Comparison of ENCODE assay signal across 8 cellular contexts in the genomic region with DNA sequence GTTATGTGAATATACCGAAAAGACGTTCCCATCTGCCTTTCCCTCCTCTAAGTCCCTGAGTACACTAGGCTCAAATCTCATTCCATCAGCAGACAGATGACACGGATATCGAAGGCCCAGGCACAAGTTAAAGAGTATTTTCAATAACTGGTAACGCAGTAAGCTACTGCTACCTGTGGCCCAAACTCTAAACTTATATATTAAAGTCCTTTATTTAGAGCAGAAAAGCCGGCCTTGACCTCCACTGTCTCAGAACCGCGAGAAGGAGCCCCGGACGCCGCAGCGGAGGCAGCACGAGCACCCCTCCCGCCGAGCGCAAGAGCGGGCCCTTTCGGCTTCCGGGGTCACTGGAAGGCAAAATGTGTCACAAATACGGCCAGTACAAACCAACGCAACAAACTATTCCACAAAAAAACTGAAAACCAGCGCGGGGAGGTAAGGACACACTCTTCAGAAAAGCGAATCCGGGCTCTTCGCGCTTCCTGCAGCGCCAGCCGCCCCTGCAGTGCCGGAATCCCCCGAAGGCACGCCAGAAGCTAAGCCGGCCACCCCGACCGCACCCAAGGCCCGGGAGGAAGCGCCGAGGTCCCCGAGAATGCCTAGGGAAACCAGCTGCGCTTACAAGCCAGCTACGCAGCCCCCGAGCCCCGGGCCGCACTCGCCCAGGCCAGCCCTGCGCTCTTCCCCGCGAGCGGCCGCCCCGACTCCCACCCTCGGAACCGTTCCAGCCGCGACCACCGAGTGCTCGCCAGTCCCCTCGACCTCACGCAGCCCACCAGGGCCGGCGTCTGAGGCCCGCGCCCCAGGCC. TPM values are rescaled to one million over a fixed set of nuclear protein-coding genes. Genes with fewer than 3 reads are reported as not detected.
DNase-seq lines count a peak whose midpoint lies in the region; ATAC-seq and TF ChIP-seq lines count a peak whose summit lies in the region.

No MANE protein-coding gene starts in this region.

- DNase-seq in AG09309 (ENCODE audit: low read depth) (no peak), GM19238 (ENCODE audit: insufficient read length, low spot score) (peak; percentile 35), T-helper 1 cell (peak; percentile 25 to 49 (median 39)), caudate nucleus (lab: John Stamatoyannopoulos, UW) (peak in 16 of 61 donors; percentile 13 to 69 (median 54)), left lung (peak in 1 of 2 donors; percentile 88)
- DNase-seq in stimulated activated naive B cell treated with anti-CD40 and anti-IgM and Interleukin-4, amounts not matched to agents 10 μg/mL and 1 μg/mL and 100 μg/mL, for 72 hours: peak; percentile 39

- H3K27ac Mint-ChIP-seq in stimulated activated naive B cell treated with anti-CD40 and anti-IgM and Interleukin-4, amounts not matched to agents 10 μg/mL and 1 μg/mL and 100 μg/mL, for 72 hours: peak overlapping the region; percentile 97

- H3K36me3 Mint-ChIP-seq in stimulated activated naive B cell treated with anti-CD40 and anti-IgM and Interleukin-4, amounts not matched to agents 10 μg/mL and 1 μg/mL and 100 μg/mL, for 72 hours: peaks cover 5 to 10% of the 10 kb centered on the region in 2 donors

- peaks cover 41 to 82% of the 10 kb centered on the region in 2 donors for H3K4me1 ChIP-seq in left lung

- H3K9me3 Mint-ChIP-seq in stimulated activated naive B cell treated with anti-CD40 and anti-IgM and Interleukin-4, amounts not matched to agents 10 μg/mL and 1 μg/mL and 100 μg/mL, for 72 hours: no peaks in the 10 kb centered on the region

- intact Hi-C loops in left lung (cut with DNase I): no loop called here

- H3K4me3 Mint-ChIP-seq in stimulated activated naive B cell treated with anti-CD40 and anti-IgM and Interleukin-4, amounts not matched to agents 10 μg/mL and 1 μg/mL and 100 μg/mL, for 72 hours: peak overlapping the region; percentile 94 to 95

- H3K27me3 ChIP-seq in left lung: no peaks in the 10 kb centered on the region

- ATAC-seq in HG03442 (IDR thresholded peaks at IDR 0.05; ENCODE audit: unreplicated experiment): peak; percentile 15
- ATAC-seq in left lung: peak; percentile 5
- peak; percentile 45 to 50 for ATAC-seq in stimulated activated naive B cell treated with anti-CD40 and anti-IgM and Interleukin-4, amounts not matched to agents 10 μg/mL and 1 μg/mL and 100 μg/mL, for 72 hours (replicated peaks)
- no peak for ATAC-seq in GM18873 (IDR thresholded peaks at IDR 0.05; ENCODE audit: low FRiP score, unreplicated experiment)

- TF ChIP-seq CTCF in AG09309 (IDR thresholded peaks at IDR 0.05; ENCODE audit: control insufficient read depth, insufficient read depth, low read depth, low read length, missing control alignments) (no peak), left lung (IDR thresholded peaks at IDR 0.05) (no peak)

- no peaks in the 10 kb centered on the region for H3K27me3 Mint-ChIP-seq in stimulated activated naive B cell treated with anti-CD40 and anti-IgM and Interleukin-4, amounts not matched to agents 10 μg/mL and 1 μg/mL and 100 μg/mL, for 72 hours

- H3K4me1 Mint-ChIP-seq in stimulated activated naive B cell treated with anti-CD40 and anti-IgM and Interleukin-4, amounts not matched to agents 10 μg/mL and 1 μg/mL and 100 μg/mL, for 72 hours: peaks cover 41 to 74% of the 10 kb centered on the region in 2 donors

- H3K27ac ChIP-seq in caudate nucleus (ENCODE audit: low read depth, low read length) (peak overlapping the region; percentile 92), left lung (peak overlapping the region; percentile 94 to 96)

- H3K4me3 ChIP-seq in AG09309 (ENCODE audit: control insufficient read depth, low read depth, low read length) (peak overlapping the region; percentile 65), left lung (peak overlapping the region; percentile 67 to 78)

- no peaks in the 10 kb centered on the region for H3K9me3 ChIP-seq in left lung

- H3K36me3 ChIP-seq in left lung: no peaks in the 10 kb centered on the region

RNA-seq across cellular contexts. Expression of gene DIDO1, which starts 0.7 kb away (rescaled TPM):
- 10 to 100 TPM; 38.1 to 45.7 TPM for total RNA-seq in left lung

RNA-seq across cellular contexts. Expression of gene GID8, which starts 12.3 kb away (rescaled TPM):
- 10 to 100 TPM; 24.5 to 25.4 TPM for total RNA-seq in left lung

RNA-seq across cellular contexts. Expression of gene SLC17A9, which starts 26.9 kb away (rescaled TPM):
- 10 to 100 TPM; 16.1 to 18.1 TPM for total RNA-seq in left lung
